Comparison of ENCODE assay signal across 1 cellular context in genomic region chr5:95955996-95956899, GRCh38.
TF ChIP-seq lines count a peak whose summit lies in the region.

No MANE protein-coding gene starts in this region.

TF ChIP-seq in liver, 16 proteins besides CTCF, POLR2A, EP300 and RAD21 (continued from another document):
- TF ChIP-seq, protein P1, sequence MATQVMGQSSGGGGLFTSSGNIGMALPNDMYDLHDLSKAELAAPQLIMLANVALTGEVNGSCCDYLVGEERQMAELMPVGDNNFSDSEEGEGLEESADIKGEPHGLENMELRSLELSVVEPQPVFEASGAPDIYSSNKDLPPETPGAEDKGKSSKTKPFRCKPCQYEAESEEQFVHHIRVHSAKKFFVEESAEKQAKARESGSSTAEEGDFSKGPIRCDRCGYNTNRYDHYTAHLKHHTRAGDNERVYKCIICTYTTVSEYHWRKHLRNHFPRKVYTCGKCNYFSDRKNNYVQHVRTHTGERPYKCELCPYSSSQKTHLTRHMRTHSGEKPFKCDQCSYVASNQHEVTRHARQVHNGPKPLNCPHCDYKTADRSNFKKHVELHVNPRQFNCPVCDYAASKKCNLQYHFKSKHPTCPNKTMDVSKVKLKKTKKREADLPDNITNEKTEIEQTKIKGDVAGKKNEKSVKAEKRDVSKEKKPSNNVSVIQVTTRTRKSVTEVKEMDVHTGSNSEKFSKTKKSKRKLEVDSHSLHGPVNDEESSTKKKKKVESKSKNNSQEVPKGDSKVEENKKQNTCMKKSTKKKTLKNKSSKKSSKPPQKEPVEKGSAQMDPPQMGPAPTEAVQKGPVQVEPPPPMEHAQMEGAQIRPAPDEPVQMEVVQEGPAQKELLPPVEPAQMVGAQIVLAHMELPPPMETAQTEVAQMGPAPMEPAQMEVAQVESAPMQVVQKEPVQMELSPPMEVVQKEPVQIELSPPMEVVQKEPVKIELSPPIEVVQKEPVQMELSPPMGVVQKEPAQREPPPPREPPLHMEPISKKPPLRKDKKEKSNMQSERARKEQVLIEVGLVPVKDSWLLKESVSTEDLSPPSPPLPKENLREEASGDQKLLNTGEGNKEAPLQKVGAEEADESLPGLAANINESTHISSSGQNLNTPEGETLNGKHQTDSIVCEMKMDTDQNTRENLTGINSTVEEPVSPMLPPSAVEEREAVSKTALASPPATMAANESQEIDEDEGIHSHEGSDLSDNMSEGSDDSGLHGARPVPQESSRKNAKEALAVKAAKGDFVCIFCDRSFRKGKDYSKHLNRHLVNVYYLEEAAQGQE (IDR thresholded peaks at IDR 0.05): no peak
- TF ChIP-seq, protein P2, sequence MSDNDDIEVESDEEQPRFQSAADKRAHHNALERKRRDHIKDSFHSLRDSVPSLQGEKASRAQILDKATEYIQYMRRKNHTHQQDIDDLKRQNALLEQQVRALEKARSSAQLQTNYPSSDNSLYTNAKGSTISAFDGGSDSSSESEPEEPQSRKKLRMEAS (IDR thresholded peaks at IDR 0.05): no peak
- no peak for TF ChIP-seq EGR1 (IDR thresholded peaks at IDR 0.05; ENCODE audit: low read depth in 2 of 2)
- no peak for TF ChIP-seq NR2F2 (IDR thresholded peaks at IDR 0.05)
- TF ChIP-seq FOXA1 (IDR thresholded peaks at IDR 0.05): no peak
- TF ChIP-seq, protein P3, sequence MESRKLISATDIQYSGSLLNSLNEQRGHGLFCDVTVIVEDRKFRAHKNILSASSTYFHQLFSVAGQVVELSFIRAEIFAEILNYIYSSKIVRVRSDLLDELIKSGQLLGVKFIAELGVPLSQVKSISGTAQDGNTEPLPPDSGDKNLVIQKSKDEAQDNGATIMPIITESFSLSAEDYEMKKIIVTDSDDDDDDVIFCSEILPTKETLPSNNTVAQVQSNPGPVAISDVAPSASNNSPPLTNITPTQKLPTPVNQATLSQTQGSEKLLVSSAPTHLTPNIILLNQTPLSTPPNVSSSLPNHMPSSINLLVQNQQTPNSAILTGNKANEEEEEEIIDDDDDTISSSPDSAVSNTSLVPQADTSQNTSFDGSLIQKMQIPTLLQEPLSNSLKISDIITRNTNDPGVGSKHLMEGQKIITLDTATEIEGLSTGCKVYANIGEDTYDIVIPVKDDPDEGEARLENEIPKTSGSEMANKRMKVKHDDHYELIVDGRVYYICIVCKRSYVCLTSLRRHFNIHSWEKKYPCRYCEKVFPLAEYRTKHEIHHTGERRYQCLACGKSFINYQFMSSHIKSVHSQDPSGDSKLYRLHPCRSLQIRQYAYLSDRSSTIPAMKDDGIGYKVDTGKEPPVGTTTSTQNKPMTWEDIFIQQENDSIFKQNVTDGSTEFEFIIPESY (IDR thresholded peaks at IDR 0.05): no peak
- no peak for TF ChIP-seq FOXA2 (IDR thresholded peaks at IDR 0.05)
TF ChIP-seq in liver: peak in this region for 0.
